In the genomic region with DNA sequence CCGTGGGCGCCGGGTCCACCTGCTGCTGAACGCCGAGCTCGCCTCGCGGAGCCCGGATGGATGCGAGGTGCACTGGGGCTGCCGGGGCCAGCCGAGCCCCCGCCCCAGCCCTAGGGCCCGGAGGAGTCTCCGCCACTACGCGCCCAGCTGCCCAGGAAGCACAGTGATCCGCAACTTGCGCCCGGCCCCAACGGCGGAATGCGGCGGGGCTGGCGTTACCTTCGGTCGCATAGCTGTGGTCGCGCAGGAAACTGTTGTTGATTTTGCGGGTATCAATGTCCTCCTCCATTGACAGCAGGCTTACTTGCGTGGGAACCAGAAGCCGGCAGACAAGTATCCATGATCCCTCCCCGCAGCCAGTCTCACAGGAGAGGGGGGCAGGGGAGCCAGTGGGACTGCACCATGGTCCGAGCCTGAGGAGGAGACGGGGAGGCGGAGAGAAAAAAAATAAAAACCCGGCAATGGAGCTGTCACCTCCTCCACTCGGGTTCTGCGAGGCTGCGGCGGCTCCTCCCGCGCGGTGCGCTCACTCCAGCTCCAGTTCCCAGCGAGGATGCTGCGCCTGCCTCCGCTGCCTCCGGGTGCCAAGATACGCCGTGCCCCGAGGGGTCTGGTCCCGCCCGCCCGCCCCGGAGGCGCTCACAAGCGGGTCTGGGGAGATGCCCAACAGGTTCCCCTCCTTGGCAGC, we compare ENCODE assay signal across 10 cellular contexts. TPM values are rescaled to one million over a fixed set of nuclear protein-coding genes. Genes with fewer than 3 reads are reported as not detected.
DNase-seq lines count a peak whose midpoint lies in the region; ATAC-seq and TF ChIP-seq lines count a peak whose summit lies in the region.
"Had no signal": no experiment of that assay in that cellular context is flagged by ENCODE, and none has a peak within 500 bp of the region (broad histone marks: within the 10 kb centered on the region; RNA-seq: fewer than 3 reads in every experiment).

No MANE protein-coding gene starts in this region.

- intact Hi-C loops in tibial artery (cut with DNase I; ENCODE audit: low total_unique reads) = loop anchor here (5.0 kb wide), 1 partner anchor 206 kb away; no protein-coding TSS in a partner anchor

- H3K27ac ChIP-seq in esophagus (ENCODE audit: low read depth in 2 of 2, low read length in 1 of 2) = no peak overlapping the region
- H3K27ac ChIP-seq in tibial artery = peak overlapping the region; percentile 74 to 83

- POLR2A ChIA-PET in activated CD8-positive, alpha-beta T cell treated with anti-CD3 and anti-CD28 coated beads, Interleukin-2, amount 10 ng/mL, durations not matched to agents 7 days and 5 days (lab: Charles Lee) = no interaction called here
- POLR2A ChIA-PET in HEK293T (lab: Yijun Ruan, JAX) = no interaction called here

- no peaks in the 10 kb centered on the region for H3K36me3 Mint-ChIP-seq in activated CD8-positive, alpha-beta T cell treated with anti-CD3 and anti-CD28 coated beads, Interleukin-2, amount 10 ng/mL, durations not matched to agents 7 days and 5 days (ENCODE audit: low read depth)
- H3K36me3 Mint-ChIP-seq: IgD-negative memory B cell had no signal

- no peaks in the 10 kb centered on the region for H3K9me3 Mint-ChIP-seq in activated CD8-positive, alpha-beta T cell treated with anti-CD3 and anti-CD28 coated beads, Interleukin-2, amount 10 ng/mL, durations not matched to agents 7 days and 5 days (ENCODE audit: insufficient read depth)

- H3K4me1 ChIP-seq in esophagus (ENCODE audit: control insufficient read depth in 2 of 2, insufficient read depth in 2 of 2, low read length in 1 of 2) (peaks cover 7 to 12% of the 10 kb centered on the region in 2 donors), tibial artery (peaks cover 0 to 49% (median 14%) of the 10 kb centered on the region in 4 donors)

- H3K27me3 ChIP-seq in esophagus (ENCODE audit: control insufficient read depth in 1 of 2, insufficient read depth in 2 of 2, low read length in 2 of 2) (peaks cover 0 to 5% of the 10 kb centered on the region in 2 donors), tibial artery (no peaks in the 10 kb centered on the region)

- peak overlapping the region; percentile 85 for H3K4me3 Mint-ChIP-seq in activated CD8-positive, alpha-beta T cell treated with anti-CD3 and anti-CD28 coated beads, Interleukin-2, amount 10 ng/mL, durations not matched to agents 7 days and 5 days

- TF ChIP-seq CTCF in tibial artery (IDR thresholded peaks at IDR 0.05) = no peak

- H3K9me3 ChIP-seq in esophagus (ENCODE audit: control insufficient read depth in 2 of 2, insufficient read depth in 1 of 2, low read depth in 1 of 2, low read length in 1 of 2) = no peaks in the 10 kb centered on the region
- no peaks in the 10 kb centered on the region for H3K9me3 ChIP-seq in tibial artery

- ATAC-seq in HG02970 (IDR thresholded peaks at IDR 0.05; ENCODE audit: low FRiP score, unreplicated experiment) (peak; percentile 39), HG02623 (IDR thresholded peaks at IDR 0.05; ENCODE audit: unreplicated experiment) (no peak)
- ATAC-seq in activated CD8-positive, alpha-beta T cell treated with anti-CD3 and anti-CD28 coated beads, Interleukin-2, amount 10 ng/mL, durations not matched to agents 7 days and 5 days = peak; percentile 65
- ATAC-seq: left colon had no signal

- peak; percentile 24 for DNase-seq in Caki2 (ENCODE audit: low read depth)
- peak; percentile 53 for DNase-seq in activated CD8-positive, alpha-beta T cell treated with anti-CD3 and anti-CD28 coated beads, Interleukin-2, amount 10 ng/mL, durations not matched to agents 7 days and 5 days
- DNase-seq in myocyte (ENCODE audit: low read depth) = peak; percentile 15
- DNase-seq in tibial artery = peak in 1 of 2 donors; percentile 69
- no peak for DNase-seq in HEK293T (ENCODE audit: extremely low spot score)

- peaks cover 39% of the 10 kb centered on the region for H3K27me3 Mint-ChIP-seq in activated CD8-positive, alpha-beta T cell treated with anti-CD3 and anti-CD28 coated beads, Interleukin-2, amount 10 ng/mL, durations not matched to agents 7 days and 5 days (ENCODE audit: low read depth)

- no peaks in the 10 kb centered on the region for H3K36me3 ChIP-seq in esophagus (ENCODE audit: control insufficient read depth in 2 of 2, insufficient read depth in 2 of 2, low read length in 1 of 2)
- H3K36me3 ChIP-seq in tibial artery = no peaks in the 10 kb centered on the region

- in situ Hi-C loops in Caki2 (cut with HindIII; ENCODE audit: low pct_unique_long_range_greater_than_20kb, low sequenced_read_pairs) = no loop called here

- H3K4me3 ChIP-seq in esophagus (ENCODE audit: low read depth in 1 of 2, low read length in 2 of 2) = peak overlapping the region; percentile 59 to 60
- H3K4me3 ChIP-seq in tibial artery = peak overlapping the region; percentile 93 to 94

- peaks cover 16% of the 10 kb centered on the region for H3K4me1 Mint-ChIP-seq in activated CD8-positive, alpha-beta T cell treated with anti-CD3 and anti-CD28 coated beads, Interleukin-2, amount 10 ng/mL, durations not matched to agents 7 days and 5 days (ENCODE audit: low read depth)

- peak overlapping the region; percentile 32 for H3K27ac Mint-ChIP-seq in activated CD8-positive, alpha-beta T cell treated with anti-CD3 and anti-CD28 coated beads, Interleukin-2, amount 10 ng/mL, durations not matched to agents 7 days and 5 days
- H3K27ac Mint-ChIP-seq: IgD-negative memory B cell had no signal

- CTCF ChIA-PET in activated CD8-positive, alpha-beta T cell treated with anti-CD3 and anti-CD28 coated beads, Interleukin-2, amount 10 ng/mL, durations not matched to agents 7 days and 5 days (lab: Charles Lee) = interaction anchor here (0.8 to 1.7 kb wide), 5 partner anchors 11 to 336 kb away, joined by 3 to 7 read pairs (median 4); no protein-coding TSS in a partner anchor
- CTCF ChIA-PET in HEK293T (lab: Yijun Ruan, JAX) = no interaction called here

- whole genome bisulfite sequencing in esophagus, 2 donors = 1% methylated on average over 56 to 58 of the region's 58 CpGs

TF ChIP-seq in HEK293T, 16 proteins besides CTCF, POLR2A, EP300 and RAD21:
- no peak for TF ChIP-seq FOXK2 (IDR thresholded peaks at IDR 0.05)
- no peak for TF ChIP-seq LEF1 (IDR thresholded peaks at IDR 0.05; ENCODE audit: borderline replicate concordance)
- TF ChIP-seq BHLHE40 (IDR thresholded peaks at IDR 0.05; ENCODE audit: borderline replicate concordance) = no peak
- TF ChIP-seq FOXM1 (IDR thresholded peaks at IDR 0.05; ENCODE audit: borderline replicate concordance) = no peak
- no peak for TF ChIP-seq ARNT (IDR thresholded peaks at IDR 0.05)
- TF ChIP-seq SUZ12 (IDR thresholded peaks at IDR 0.05) = no peak
- TF ChIP-seq HDGF (IDR thresholded peaks at IDR 0.05; ENCODE audit: borderline replicate concordance) = no peak
- TF ChIP-seq CTBP1 (IDR thresholded peaks at IDR 0.05; ENCODE audit: borderline replicate concordance) = no peak
- no peak for TF ChIP-seq TARDBP (IDR thresholded peaks at IDR 0.05)
- no peak for TF ChIP-seq NFRKB (IDR thresholded peaks at IDR 0.05)
- no peak for TF ChIP-seq ELF4 (IDR thresholded peaks at IDR 0.05)
- TF ChIP-seq FOXA1 (IDR thresholded peaks at IDR 0.05) = no peak
- no peak for TF ChIP-seq SP1 (IDR thresholded peaks at IDR 0.05)
- TF ChIP-seq L3MBTL2 (conservative IDR thresholded peaks at IDR 0.05) = no peak

RNA-seq across cellular contexts. Expression of gene PPP2R2B, which starts 0.6 kb away (rescaled TPM):
- 1.5 and 10.8 TPM in 2 replicates for total RNA-seq in Caki2 (2014; rRNA removed; shearing (Covaris generic); ENCODE audit: low replicate concordance)
- 1 to 10 TPM; 2.0 to 3.0 TPM for total RNA-seq in activated CD8-positive, alpha-beta T cell treated with anti-CD3 and anti-CD28 coated beads, Interleukin-2, amount 10 ng/mL, durations not matched to agents 7 days and 5 days
- under 1 TPM; 0.78 to 0.92 TPM for polyA plus RNA-seq in esophagus
- total RNA-seq in myocyte = 0.21 TPM in 1 of 2 replicates, not detected in the other
- 2.2 TPM for polyA plus RNA-seq in myocyte (2012)

Comparison
In these comparisons a context has a peak if more than half of its experiments do, and no peak if none do; other contexts are left out.
1. H3K27ac ChIP-seq: peak in tibial artery (2 of 2); none in esophagus (0 of 2).